In genomic region chr3:187020376-187020775, GRCh38 we compare ENCODE assay signal across 15 cellular contexts.
DNase-seq lines count a peak whose midpoint lies in the region; ATAC-seq and TF ChIP-seq lines count a peak whose summit lies in the region.
"Had no signal": no experiment of that assay in that cellular context is flagged by ENCODE, and none has a peak within 500 bp of the region (broad histone marks: within the 10 kb centered on the region; RNA-seq: fewer than 3 reads in every experiment).

No MANE protein-coding gene starts in this region.

- no peak for DNase-seq in natural killer cell treated with Interleukin-12 subunit alpha and Interleukin-12 subunit beta and Interleukin-15 and Interleukin-18, amount 100 ng/mL, for 72 hours (ENCODE audit: low spot score)
- DNase-seq in natural killer cell (no peak), T-cell (peak in 15 of 34 experiments; percentile 13 to 50 (median 29)), left colon (no peak)
- DNase-seq in central memory CD8-positive, alpha-beta T cell (ENCODE audit: low spot score in 2 of 2) = no peak
- DNase-seq: activated gamma-delta T cell, GF-D8, MV-4-11, NCI-H2029 treated with DMSO at 0.1 percent for 48 hours, NCI-H510A treated with DMSO at 0.1 percent for 48 hours, T1000 had no signal

- POLR2A ChIA-PET in T-cell (lab: Charles Lee) = no interaction called here

- no peak overlapping the region for H3K4me3 Mint-ChIP-seq in natural killer cell treated with Interleukin-12 subunit alpha and Interleukin-12 subunit beta and Interleukin-15 and Interleukin-18, amount 100 ng/mL, for 72 hours
- H3K4me3 Mint-ChIP-seq in natural killer cell (no peak overlapping the region), T-cell (peak overlapping the region in 1 of 3 donors; percentile 54)
- H3K4me3 Mint-ChIP-seq in central memory CD8-positive, alpha-beta T cell = no peak overlapping the region
- H3K4me3 Mint-ChIP-seq: neural crest cell had no signal

- ATAC-seq in natural killer cell treated with Interleukin-12 subunit alpha and Interleukin-12 subunit beta and Interleukin-15 and Interleukin-18, amount 100 ng/mL, for 72 hours = no peak
- ATAC-seq in natural killer cell = no peak
- ATAC-seq in T-cell (replicated peaks in 1 of 4) = peak; percentile 67 to 83 (median 76)
- ATAC-seq in central memory CD8-positive, alpha-beta T cell (replicated peaks; ENCODE audit: extremely low read depth, poor library complexity, severe bottlenecking) = peak; percentile 44
- no peak for ATAC-seq in left colon
- ATAC-seq in GM21360 (IDR thresholded peaks at IDR 0.05; ENCODE audit: unreplicated experiment) = no peak
- ATAC-seq in HG03139 (IDR thresholded peaks at IDR 0.05; ENCODE audit: unreplicated experiment) = no peak
- ATAC-seq in GM18498 (IDR thresholded peaks at IDR 0.05; ENCODE audit: unreplicated experiment) = no peak

- H3K27me3 Mint-ChIP-seq in natural killer cell treated with Interleukin-12 subunit alpha and Interleukin-12 subunit beta and Interleukin-15 and Interleukin-18, amount 100 ng/mL, for 72 hours = no peaks in the 10 kb centered on the region
- H3K27me3 Mint-ChIP-seq in natural killer cell (ENCODE audit: low read depth in 2 of 2) (no peaks in the 10 kb centered on the region), T-cell (no peaks in the 10 kb centered on the region)
- no peaks in the 10 kb centered on the region for H3K27me3 Mint-ChIP-seq in central memory CD8-positive, alpha-beta T cell

- CTCF ChIA-PET in T-cell (lab: Charles Lee) = no interaction called here

- intact Hi-C loops in natural killer cell (cut with micrococcal nuclease) (no loop called here), left colon (cut with DNase I, micrococcal nuclease) (no loop called here)

- H3K27ac Mint-ChIP-seq in natural killer cell treated with Interleukin-12 subunit alpha and Interleukin-12 subunit beta and Interleukin-15 and Interleukin-18, amount 100 ng/mL, for 72 hours = peak overlapping the region; percentile 21 to 47
- H3K27ac Mint-ChIP-seq in natural killer cell (no peak overlapping the region), T-cell (peak overlapping the region; percentile 86 to 91)
- peak overlapping the region; percentile 12 for H3K27ac Mint-ChIP-seq in central memory CD8-positive, alpha-beta T cell (ENCODE audit: low read depth)

- H3K4me1 Mint-ChIP-seq in natural killer cell treated with Interleukin-12 subunit alpha and Interleukin-12 subunit beta and Interleukin-15 and Interleukin-18, amount 100 ng/mL, for 72 hours (ENCODE audit: low read depth in 2 of 2) = peaks cover 46 to 51% of the 10 kb centered on the region in 2 donors
- H3K4me1 Mint-ChIP-seq in natural killer cell (peaks cover 47 to 69% of the 10 kb centered on the region in 2 donors), T-cell (peaks cover 73 to 87% (median 78%) of the 10 kb centered on the region in 3 donors)
- peaks cover 49% of the 10 kb centered on the region for H3K4me1 Mint-ChIP-seq in central memory CD8-positive, alpha-beta T cell

- peaks cover 12% of the 10 kb centered on the region for H3K36me3 Mint-ChIP-seq in natural killer cell treated with Interleukin-12 subunit alpha and Interleukin-12 subunit beta and Interleukin-15 and Interleukin-18, amount 100 ng/mL, for 72 hours
- no peaks in the 10 kb centered on the region for H3K36me3 Mint-ChIP-seq in natural killer cell
- peaks cover 31% of the 10 kb centered on the region for H3K36me3 Mint-ChIP-seq in T-cell
- H3K36me3 Mint-ChIP-seq in central memory CD8-positive, alpha-beta T cell (ENCODE audit: insufficient read depth) = peaks cover 12% of the 10 kb centered on the region

- TF ChIP-seq CTCF in natural killer cell (IDR thresholded peaks at IDR 0.05) = no peak

- no peaks in the 10 kb centered on the region for H3K9me3 Mint-ChIP-seq in natural killer cell treated with Interleukin-12 subunit alpha and Interleukin-12 subunit beta and Interleukin-15 and Interleukin-18, amount 100 ng/mL, for 72 hours
- H3K9me3 Mint-ChIP-seq in natural killer cell (no peaks in the 10 kb centered on the region), T-cell (no peaks in the 10 kb centered on the region)
- no peaks in the 10 kb centered on the region for H3K9me3 Mint-ChIP-seq in central memory CD8-positive, alpha-beta T cell
- H3K9me3 Mint-ChIP-seq: neural crest cell had no signal

Comparison
In these comparisons a context has a peak if more than half of its experiments do, and no peak if none do; other contexts are left out.
1. H3K27ac Mint-ChIP-seq: peak in natural killer cell treated with Interleukin-12 subunit alpha and Interleukin-12 subunit beta and Interleukin-15 and Interleukin-18, amount 100 ng/mL, for 72 hours (2 of 2), T-cell (2 of 2) and central memory CD8-positive, alpha-beta T cell (single experiment); none in natural killer cell (0 of 2).
2. ATAC-seq: peak in T-cell (4 of 4) and central memory CD8-positive, alpha-beta T cell (single experiment); none in natural killer cell treated with Interleukin-12 subunit alpha and Interleukin-12 subunit beta and Interleukin-15 and Interleukin-18, amount 100 ng/mL, for 72 hours (0 of 2), natural killer cell (0 of 3), left colon (single experiment), GM21360 (single experiment), HG03139 (single experiment) and GM18498 (single experiment).